In the genomic region with DNA sequence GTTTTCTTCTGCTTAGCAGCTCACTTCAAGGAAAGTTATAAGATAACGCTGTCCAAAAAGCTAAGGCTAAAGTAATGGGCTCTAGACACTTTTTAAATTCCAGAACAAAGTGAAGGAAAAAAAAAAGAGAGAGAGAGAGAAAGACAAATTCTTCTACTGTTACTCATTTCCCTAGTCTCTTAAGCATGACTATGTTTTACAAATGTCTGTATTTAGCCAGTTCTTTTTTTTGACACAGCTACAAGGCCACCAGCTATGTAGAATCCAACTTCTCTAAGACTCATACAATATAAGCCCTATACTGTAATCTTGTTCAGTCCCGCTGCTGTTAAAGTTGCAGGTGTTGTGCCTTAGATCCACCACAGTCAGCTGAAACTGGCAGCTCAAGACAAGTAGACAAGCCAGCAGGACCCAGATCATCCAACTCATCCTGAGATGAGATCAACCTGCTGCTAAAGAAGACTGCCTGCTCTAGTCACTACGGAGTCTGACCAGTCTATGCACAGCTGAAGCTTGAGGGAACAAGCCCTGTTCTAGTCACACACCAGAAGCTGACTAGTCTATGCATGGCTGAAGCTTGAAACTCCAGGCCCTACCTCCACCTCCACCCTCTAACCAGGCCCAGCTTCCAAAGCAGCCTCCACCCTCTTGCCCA, we compare ENCODE assay signal across 18 cellular contexts. TPM values are rescaled to one million over a fixed set of nuclear protein-coding genes. Genes with fewer than 3 reads are reported as not detected.
DNase-seq lines count a peak whose midpoint lies in the region; ATAC-seq and TF ChIP-seq lines count a peak whose summit lies in the region.
"Had no signal": no experiment of that assay in that cellular context is flagged by ENCODE, and none has a peak within 500 bp of the region (broad histone marks: within the 10 kb centered on the region; RNA-seq: fewer than 3 reads in every experiment).

No MANE protein-coding gene starts in this region.

- H3K4me3 ChIP-seq in ACC112 (ENCODE audit: low read depth, low read length) = no peak overlapping the region
- H3K4me3 ChIP-seq in SK-N-SH (ENCODE audit: low read depth in 2 of 2, low read length in 1 of 2) = peak overlapping the region in 1 of 2 experiments; percentile 29; a peak in 2 of 4 replicates
- H3K4me3 ChIP-seq: A549, gastrocnemius medialis, SJCRH30, skin epidermis had no signal

- H3K27ac ChIP-seq in ACC112 (ENCODE audit: low read depth, low read length) = peak overlapping the region; percentile 23; the same call in 1 of the 2 replicates
- peak overlapping the region; percentile 44 to 74; a peak in 3 of 4 replicates for H3K27ac ChIP-seq in SK-N-SH (ENCODE audit: low read depth in 2 of 2, low read length in 1 of 2)
- H3K27ac ChIP-seq in epithelial cell of prostate = peak overlapping the region; percentile 2
- H3K27ac ChIP-seq: A549, gastrocnemius medialis, KMS-11, SJCRH30 had no signal

- no peaks in the 10 kb centered on the region for H4K20me1 ChIP-seq in SK-N-SH (ENCODE audit: insufficient read depth)

- DNase-seq in SK-N-SH (no peak), epithelial cell of prostate (ENCODE audit: low read depth, low spot score) (no peak), omental fat pad (ENCODE audit: low spot score) (no peak), NCI-H510A treated with DMSO at 0.1 percent for 48 hours (lab: John Stamatoyannopoulos, UW) (no peak)
- DNase-seq in effector CD4-positive, alpha-beta T cell = no peak
- DNase-seq: activated CD4-positive, alpha-beta T cell treated with anti-CD3 and anti-CD28 coated beads, Interleukin-2, amount 50 U/mL, for 48 hours; amygdala; COR-L47; gastrocnemius medialis; NCI-H1436; NCI-H226; SJCRH30 had no signal

- POLR2A ChIA-PET in SK-N-SH (lab: Yijun Ruan, JAX) = no interaction called here

- no peak for TF ChIP-seq EP300 in SK-N-SH (IDR thresholded peaks at IDR 0.05; ENCODE audit: borderline replicate concordance in 1 of 2, low read depth in 1 of 2, low read length in 1 of 2)

- H3F3A ChIP-seq in SK-N-SH (replicated peaks; ENCODE audit: insufficient read depth) = peaks cover 9% of the 10 kb centered on the region

- peak overlapping the region; percentile 68 for H3K4me2 ChIP-seq in SK-N-SH
- H3K4me2 ChIP-seq: A549, KMS-11 had no signal

- no peaks in the 10 kb centered on the region for H3K79me2 ChIP-seq in ACC112 (ENCODE audit: control insufficient read depth, insufficient read depth, low read length, unreplicated experiment)
- H3K79me2 ChIP-seq in SK-N-SH (ENCODE audit: insufficient read depth) = no peaks in the 10 kb centered on the region

- H3K9me2 ChIP-seq in SK-N-SH = no peaks in the 10 kb centered on the region

- CTCF ChIA-PET in SK-N-SH (lab: Yijun Ruan, JAX) = no interaction called here

- H3K27me3 ChIP-seq in ACC112 (ENCODE audit: insufficient read depth, low read length) (no peaks in the 10 kb centered on the region), SK-N-SH (ENCODE audit: insufficient read depth) (no peaks in the 10 kb centered on the region)
- H3K27me3 ChIP-seq: gastrocnemius medialis, SJCRH30 had no signal

- peak overlapping the region; percentile 23; the same call in 1 of the 2 replicates for H3K9ac ChIP-seq in SK-N-SH
- H3K9ac ChIP-seq: KMS-11 had no signal

- TF ChIP-seq CTCF in SK-N-SH (IDR thresholded peaks at IDR 0.05) = no peak
- no peak for TF ChIP-seq CTCF in omental fat pad (IDR thresholded peaks at IDR 0.05)

- ATAC-seq in omental fat pad (ENCODE audit: low FRiP score) (peak; percentile 41), HG02798 (IDR thresholded peaks at IDR 0.05; ENCODE audit: poor library complexity, unreplicated experiment) (no peak), HG03565 (IDR thresholded peaks at IDR 0.05; ENCODE audit: unreplicated experiment) (no peak)
- ATAC-seq: A549, gastrocnemius medialis had no signal

- WGBS in SK-N-SH (ENCODE audit: low lambda C conversion rate) = 61% methylated on average over 3 of the region's 3 CpGs

- H3K36me3 ChIP-seq in ACC112 (ENCODE audit: insufficient read depth, low read length) = peaks cover 17% of the 10 kb centered on the region
- peaks cover 4 to 26% of the 10 kb centered on the region in 2 experiments for H3K36me3 ChIP-seq in SK-N-SH (replicated peaks in 1 of 2; ENCODE audit: control insufficient read depth in 1 of 2, insufficient read depth in 2 of 2, low read length in 1 of 2)

- no peak for TF ChIP-seq RAD21 in SK-N-SH (IDR thresholded peaks at IDR 0.05; ENCODE audit: low read length)

- H2AFZ ChIP-seq in ACC112 (ENCODE audit: low read length, unreplicated experiment) (no peak overlapping the region), SK-N-SH (ENCODE audit: low read depth) (no peak overlapping the region)

- no peaks in the 10 kb centered on the region for H3K9me3 ChIP-seq in SK-N-SH
- H3K9me3 ChIP-seq: gastrocnemius medialis, SJCRH30 had no signal

- H3K4me1 ChIP-seq in ACC112 (ENCODE audit: control insufficient read depth, insufficient read depth, low read length, unreplicated experiment) = peaks cover 8% of the 10 kb centered on the region
- peaks cover 0 to 8% of the 10 kb centered on the region in 2 experiments; a peak in 1 of 4 replicates for H3K4me1 ChIP-seq in SK-N-SH (ENCODE audit: control insufficient read depth in 1 of 2, insufficient read depth in 2 of 2, low read depth in 1 of 2, low read length in 1 of 2)
- H3K4me1 ChIP-seq: A549, gastrocnemius medialis, SJCRH30 had no signal

TF ChIP-seq in SK-N-SH, 30 proteins besides CTCF, POLR2A, EP300 and RAD21:
- TF ChIP-seq USF2 (IDR thresholded peaks at IDR 0.05; ENCODE audit: borderline replicate concordance, low read depth, low read length) (no peak), JUND (IDR thresholded peaks at IDR 0.05) (peak; percentile 47; the same call in 1 of the 2 replicates), YY1 (IDR thresholded peaks at IDR 0.05; ENCODE audit: low read depth) (no peak), FOSL2 (IDR thresholded peaks at IDR 0.05; ENCODE audit: borderline replicate concordance, low read depth) (peak; percentile 42; the same call in 1 of the 2 replicates), SIN3A (IDR thresholded peaks at IDR 0.05; ENCODE audit: borderline replicate concordance, low read depth, low read length) (no peak)
- TF ChIP-seq, protein P1, sequence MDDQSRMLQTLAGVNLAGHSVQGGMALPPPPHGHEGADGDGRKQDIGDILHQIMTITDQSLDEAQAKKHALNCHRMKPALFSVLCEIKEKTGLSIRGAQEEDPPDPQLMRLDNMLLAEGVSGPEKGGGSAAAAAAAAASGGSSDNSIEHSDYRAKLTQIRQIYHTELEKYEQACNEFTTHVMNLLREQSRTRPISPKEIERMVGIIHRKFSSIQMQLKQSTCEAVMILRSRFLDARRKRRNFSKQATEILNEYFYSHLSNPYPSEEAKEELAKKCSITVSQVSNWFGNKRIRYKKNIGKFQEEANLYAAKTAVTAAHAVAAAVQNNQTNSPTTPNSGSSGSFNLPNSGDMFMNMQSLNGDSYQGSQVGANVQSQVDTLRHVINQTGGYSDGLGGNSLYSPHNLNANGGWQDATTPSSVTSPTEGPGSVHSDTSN (IDR thresholded peaks at IDR 0.05) = no peak
- TF ChIP-seq, protein P2, sequence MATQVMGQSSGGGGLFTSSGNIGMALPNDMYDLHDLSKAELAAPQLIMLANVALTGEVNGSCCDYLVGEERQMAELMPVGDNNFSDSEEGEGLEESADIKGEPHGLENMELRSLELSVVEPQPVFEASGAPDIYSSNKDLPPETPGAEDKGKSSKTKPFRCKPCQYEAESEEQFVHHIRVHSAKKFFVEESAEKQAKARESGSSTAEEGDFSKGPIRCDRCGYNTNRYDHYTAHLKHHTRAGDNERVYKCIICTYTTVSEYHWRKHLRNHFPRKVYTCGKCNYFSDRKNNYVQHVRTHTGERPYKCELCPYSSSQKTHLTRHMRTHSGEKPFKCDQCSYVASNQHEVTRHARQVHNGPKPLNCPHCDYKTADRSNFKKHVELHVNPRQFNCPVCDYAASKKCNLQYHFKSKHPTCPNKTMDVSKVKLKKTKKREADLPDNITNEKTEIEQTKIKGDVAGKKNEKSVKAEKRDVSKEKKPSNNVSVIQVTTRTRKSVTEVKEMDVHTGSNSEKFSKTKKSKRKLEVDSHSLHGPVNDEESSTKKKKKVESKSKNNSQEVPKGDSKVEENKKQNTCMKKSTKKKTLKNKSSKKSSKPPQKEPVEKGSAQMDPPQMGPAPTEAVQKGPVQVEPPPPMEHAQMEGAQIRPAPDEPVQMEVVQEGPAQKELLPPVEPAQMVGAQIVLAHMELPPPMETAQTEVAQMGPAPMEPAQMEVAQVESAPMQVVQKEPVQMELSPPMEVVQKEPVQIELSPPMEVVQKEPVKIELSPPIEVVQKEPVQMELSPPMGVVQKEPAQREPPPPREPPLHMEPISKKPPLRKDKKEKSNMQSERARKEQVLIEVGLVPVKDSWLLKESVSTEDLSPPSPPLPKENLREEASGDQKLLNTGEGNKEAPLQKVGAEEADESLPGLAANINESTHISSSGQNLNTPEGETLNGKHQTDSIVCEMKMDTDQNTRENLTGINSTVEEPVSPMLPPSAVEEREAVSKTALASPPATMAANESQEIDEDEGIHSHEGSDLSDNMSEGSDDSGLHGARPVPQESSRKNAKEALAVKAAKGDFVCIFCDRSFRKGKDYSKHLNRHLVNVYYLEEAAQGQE (IDR thresholded peaks at IDR 0.05; ENCODE audit: low read depth, low read length) = no peak

RNA-seq across cellular contexts. Expression of gene ZNF83, which starts 10.3 kb away (rescaled TPM):
- 30.1 and 60.6 TPM in 2 replicates for polyA plus RNA-seq in SK-N-SH (2012; rRNA removed)
- polyA plus RNA-seq in SK-N-SH (2012; cell fraction: cytosol; rRNA removed) = 11.0 and 11.4 TPM in 2 replicates
- 139 and 292 TPM in 2 replicates for polyA plus RNA-seq in SK-N-SH (2012; cell fraction: nucleus; rRNA removed)
- total RNA-seq in omental fat pad = 10 to 100 TPM; 38.7 to 62.3 (median 51.8) TPM

Comparison
In these comparisons a context has a peak if more than half of its experiments do, and no peak if none do; other contexts are left out.
1. H3K27ac ChIP-seq: peak in every context shown above with its lines; median percentile 59 in SK-N-SH; 23 in ACC112; 2 in epithelial cell of prostate.